In the genomic region with DNA sequence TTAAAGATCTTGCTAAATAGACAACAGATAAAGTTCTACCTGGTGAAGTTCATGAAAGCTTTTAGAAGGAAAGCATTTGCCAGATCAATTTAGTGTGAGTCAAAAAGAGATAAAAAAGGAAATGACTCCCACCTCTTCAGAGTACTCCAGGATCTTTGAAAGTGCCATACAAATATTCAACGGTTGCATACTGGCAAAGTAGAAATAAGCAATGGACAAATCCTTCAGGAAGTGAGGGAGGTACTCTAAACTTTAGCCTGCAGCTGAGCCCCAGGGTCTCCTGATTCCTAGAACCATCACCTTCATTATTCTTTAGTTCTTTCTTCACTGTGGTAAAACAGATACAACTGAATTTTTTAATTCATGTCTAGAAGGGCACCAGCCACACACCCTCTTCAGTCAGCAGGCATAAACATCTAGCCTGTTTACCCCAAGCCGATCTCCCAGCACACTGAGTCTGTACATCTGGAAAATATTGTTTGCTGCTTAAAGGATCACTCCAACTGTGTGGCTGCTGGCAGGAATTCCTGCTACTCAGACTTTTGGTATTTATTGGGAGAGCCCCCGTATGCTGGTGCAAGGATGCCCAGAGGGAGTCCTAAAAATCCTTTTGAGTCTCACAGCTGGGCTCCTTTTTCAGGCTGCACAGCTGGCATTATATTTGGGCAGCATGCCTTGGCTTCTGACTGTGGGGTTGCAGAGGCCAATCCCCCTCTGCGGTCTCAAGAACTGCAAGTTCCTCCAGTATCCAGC, we compare ENCODE assay signal across 11 cellular contexts.
A peak's percentile ranks its signal among the peaks of the same experiment; 100 is the strongest.
DNase-seq lines count a peak whose midpoint lies in the region; ATAC-seq and TF ChIP-seq lines count a peak whose summit lies in the region.
"Had no signal": no experiment of that assay in that cellular context is flagged by ENCODE, and none has a peak within 500 bp of the region (broad histone marks: within the 10 kb centered on the region; RNA-seq: fewer than 3 reads in every experiment).

No MANE protein-coding gene starts in this region.

- no peaks in the 10 kb centered on the region for H4K20me1 ChIP-seq in IMR-90 (ENCODE audit: insufficient read depth, low read length)

- POLR2A ChIA-PET in IMR-90 (lab: Charles Lee; ENCODE audit: unreplicated experiment): no interaction called here

- TF ChIP-seq CTCF in IMR-90 (conservative IDR thresholded peaks at IDR 0.05; ENCODE audit: low read depth, low read length) (no peak), endodermal cell (conservative IDR thresholded peaks at IDR 0.05) (no peak), osteocyte (IDR thresholded peaks at IDR 0.05) (no peak), natural killer cell (IDR thresholded peaks at IDR 0.05) (no peak)

- H3K9me3 ChIP-seq in IMR-90 (ENCODE audit: control insufficient read depth, insufficient read depth, low read length) (no peaks in the 10 kb centered on the region), endodermal cell (ENCODE audit: control insufficient read depth, low read length) (no peaks in the 10 kb centered on the region)

- H3K4me1 Mint-ChIP-seq in endodermal cell (peaks cover 4% of the 10 kb centered on the region), osteocyte (ENCODE audit: unreplicated experiment) (peaks cover 64% of the 10 kb centered on the region), natural killer cell (no peaks in the 10 kb centered on the region)
- H3K4me1 Mint-ChIP-seq: activated naive CD8-positive, alpha-beta T cell treated with anti-CD3 and anti-CD28 coated beads, Interleukin-2, amount 50 U/mL, for 24 hours had no signal

- H3K27ac ChIP-seq in IMR-90 (ENCODE audit: insufficient read depth, low read length) (no peak overlapping the region), endodermal cell (ENCODE audit: low read depth, low read length) (no peak overlapping the region)

- no peaks in the 10 kb centered on the region for H3K36me3 ChIP-seq in IMR-90 (ENCODE audit: control insufficient read depth, insufficient read depth, low read length)
- H3K36me3 ChIP-seq in endodermal cell (ENCODE audit: control insufficient read depth, insufficient read depth, low read length): no peaks in the 10 kb centered on the region

- H3K4me3 ChIP-seq in IMR-90 (ENCODE audit: insufficient read depth, low read depth, low read length) (no peak overlapping the region), endodermal cell (ENCODE audit: low read length) (no peak overlapping the region)

- no TSS peak for BruUV-seq in IMR-90 (replicated peaks; lab: Mats Ljungman, UMichigan)

- peak overlapping the region; percentile 55 for H2AFZ ChIP-seq in IMR-90 (replicated peaks; ENCODE audit: low read length, poor library complexity)

- H3K56ac ChIP-seq in IMR-90 (ENCODE audit: extremely low read depth, insufficient read depth, low read length): no peak overlapping the region

- dilution Hi-C loops in IMR-90 (cut with HindIII; ENCODE audit: low sequenced_read_pairs, unreplicated experiment): no loop called here

- H4K5ac ChIP-seq in IMR-90 (ENCODE audit: low read depth, low read length): no peak overlapping the region

- no peaks in the 10 kb centered on the region for H3K9me3 Mint-ChIP-seq in endodermal cell
- no peaks in the 10 kb centered on the region for H3K9me3 Mint-ChIP-seq in osteocyte (ENCODE audit: unreplicated experiment)
- no peaks in the 10 kb centered on the region for H3K9me3 Mint-ChIP-seq in natural killer cell
- H3K9me3 Mint-ChIP-seq: activated naive CD8-positive, alpha-beta T cell treated with anti-CD3 and anti-CD28 coated beads, Interleukin-2, amount 50 U/mL, for 24 hours had no signal

- no peak overlapping the region for H2BK120ac ChIP-seq in IMR-90 (ENCODE audit: low read depth, low read length)

- no peak overlapping the region for H4K8ac ChIP-seq in IMR-90 (ENCODE audit: low read depth in 2 of 2, low read length in 2 of 2)

- H3K36me3 Mint-ChIP-seq in endodermal cell (ENCODE audit: low read depth): no peaks in the 10 kb centered on the region
- no peaks in the 10 kb centered on the region for H3K36me3 Mint-ChIP-seq in osteocyte (ENCODE audit: unreplicated experiment)
- H3K36me3 Mint-ChIP-seq in natural killer cell: no peaks in the 10 kb centered on the region
- H3K36me3 Mint-ChIP-seq: IgD-negative memory B cell had no signal

- H3K27ac Mint-ChIP-seq in endodermal cell (no peak overlapping the region), osteocyte (ENCODE audit: unreplicated experiment) (peak overlapping the region; percentile 90), natural killer cell (no peak overlapping the region)
- H3K27ac Mint-ChIP-seq: activated naive CD8-positive, alpha-beta T cell treated with anti-CD3 and anti-CD28 coated beads, Interleukin-2, amount 50 U/mL, for 24 hours; IgD-negative memory B cell had no signal

- no peak overlapping the region for H2BK5ac ChIP-seq in IMR-90 (ENCODE audit: low read depth, low read length, poor library complexity, severe bottlenecking)

- intact Hi-C loops in IMR-90 (cut with micrococcal nuclease): no loop called here
- intact Hi-C loops in natural killer cell (cut with micrococcal nuclease): no loop called here

- CTCF ChIA-PET in IMR-90 (lab: Yijun Ruan, JAX): no interaction called here

- H3K9me1 ChIP-seq in IMR-90 (ENCODE audit: insufficient read depth, low read length): no peaks in the 10 kb centered on the region

- TF ChIP-seq RAD21 in IMR-90 (IDR thresholded peaks at IDR 0.05; ENCODE audit: low read length): no peak

- WGBS in IMR-90 (ENCODE audit: extremely low coverage in 2 of 2, insufficient read length in 1 of 2), 2 experiments: 0% methylated on average over 1 of the region's 4 CpGs; no CpG with 5 or more reads in 1 of the 2 experiments
- 26 to 69% methylated on average over 3 to 4 of the region's 4 CpGs for WGBS in endodermal cell (ENCODE audit: insufficient coverage in 1 of 2, insufficient read length in 1 of 2), 2 experiments

- no peak overlapping the region for H3K4ac ChIP-seq in IMR-90 (ENCODE audit: low read depth, low read length)

- DNase-seq in EH (ENCODE audit: low read depth): peak; percentile 64
- peak; percentile 7 for DNase-seq in IMR-90
- peak; percentile 47 for DNase-seq in endodermal cell
- peak; percentile 84 for DNase-seq in osteocyte (ENCODE audit: extremely low spot score, unreplicated experiment)
- DNase-seq in NCI-H524 (lab: John Stamatoyannopoulos, UW): no peak
- no peak for DNase-seq in natural killer cell
- no peak for DNase-seq in SHP77 (lab: John Stamatoyannopoulos, UW)
- DNase-seq: activated naive CD8-positive, alpha-beta T cell treated with anti-CD3 and anti-CD28 coated beads, Interleukin-2, amount 50 U/mL, for 24 hours; NCI-H510A had no signal

- H3K4me2 ChIP-seq in IMR-90 (ENCODE audit: low read depth, low read length): no peak overlapping the region

- no peak overlapping the region for H2BK15ac ChIP-seq in IMR-90 (ENCODE audit: low read depth, low read length)

- H3K23ac ChIP-seq in IMR-90 (ENCODE audit: low read depth, low read length): no peak overlapping the region

- no peaks in the 10 kb centered on the region for H3K27me3 Mint-ChIP-seq in endodermal cell (ENCODE audit: insufficient read depth)
- no peaks in the 10 kb centered on the region for H3K27me3 Mint-ChIP-seq in osteocyte (ENCODE audit: unreplicated experiment)
- H3K27me3 Mint-ChIP-seq in natural killer cell (ENCODE audit: low read depth in 2 of 2): peaks cover 7 to 17% of the 10 kb centered on the region in 2 donors
- H3K27me3 Mint-ChIP-seq: activated naive CD8-positive, alpha-beta T cell treated with anti-CD3 and anti-CD28 coated beads, Interleukin-2, amount 50 U/mL, for 24 hours had no signal

- in situ Hi-C loops in IMR-90 (cut with MboI; ENCODE audit: low sequenced_read_pairs): no loop called here

- no peak overlapping the region for H3K4me3 Mint-ChIP-seq in endodermal cell
- peak overlapping the region; percentile 23 for H3K4me3 Mint-ChIP-seq in osteocyte (ENCODE audit: unreplicated experiment)
- no peak overlapping the region for H3K4me3 Mint-ChIP-seq in natural killer cell
- H3K4me3 Mint-ChIP-seq: activated naive CD8-positive, alpha-beta T cell treated with anti-CD3 and anti-CD28 coated beads, Interleukin-2, amount 50 U/mL, for 24 hours; IgD-negative memory B cell had no signal

- no peak overlapping the region for H2BK20ac ChIP-seq in IMR-90 (ENCODE audit: low read depth, low read length)

- no peak overlapping the region for H4K91ac ChIP-seq in IMR-90 (ENCODE audit: insufficient read depth, low read depth, low read length)

- no peak overlapping the region for H3K18ac ChIP-seq in IMR-90 (ENCODE audit: low read depth, low read length)

- no peak overlapping the region for H3K14ac ChIP-seq in IMR-90 (replicated peaks; ENCODE audit: low read depth, low read length)

- H3K79me1 ChIP-seq in IMR-90 (ENCODE audit: low read depth in 1 of 2, low read length in 2 of 2): no peaks in the 10 kb centered on the region

- H3K4me1 ChIP-seq in IMR-90 (ENCODE audit: control insufficient read depth, insufficient read depth, low read length) (peaks cover 2% of the 10 kb centered on the region; the same call in 1 of the 2 replicates), endodermal cell (ENCODE audit: control insufficient read depth, insufficient read depth, low read length) (peaks cover 5% of the 10 kb centered on the region)

- TF ChIP-seq POLR2A in IMR-90 (IDR thresholded peaks at IDR 0.05; ENCODE audit: low read depth, low read length): no peak

- no peaks in the 10 kb centered on the region; the same call in 1 of the 2 replicates for H3K27me3 ChIP-seq in IMR-90 (ENCODE audit: control insufficient read depth, insufficient read depth, low read length)
- H3K27me3 ChIP-seq in endodermal cell (ENCODE audit: control insufficient read depth, insufficient read depth, low read length, poor library complexity, severe bottlenecking): no peaks in the 10 kb centered on the region

- no peak overlapping the region for H2AK9ac ChIP-seq in IMR-90 (replicated peaks; ENCODE audit: low read depth, low read length, poor library complexity)

- ATAC-seq in IMR-90 (ENCODE audit: low read depth): peak; percentile 69
- no peak for ATAC-seq in GM21723 (IDR thresholded peaks at IDR 0.05; ENCODE audit: unreplicated experiment)
- no peak for ATAC-seq in natural killer cell
- ATAC-seq: activated naive CD8-positive, alpha-beta T cell treated with anti-CD3 and anti-CD28 coated beads, Interleukin-2, amount 50 U/mL, for 24 hours had no signal

- H3K9ac ChIP-seq in IMR-90 (ENCODE audit: low read depth, low read length) (no peak overlapping the region), endodermal cell (ENCODE audit: extremely low read depth, low read length, poor library complexity, severe bottlenecking) (no peak overlapping the region)

- H2AK5ac ChIP-seq in IMR-90 (ENCODE audit: low read depth, low read length): no peak overlapping the region

TF ChIP-seq in IMR-90, 13 proteins besides CTCF, POLR2A, EP300 and RAD21:
- TF ChIP-seq SMC3 (IDR thresholded peaks at IDR 0.05; ENCODE audit: low read depth, low read length): no peak
- TF ChIP-seq RCOR1 (IDR thresholded peaks at IDR 0.05; ENCODE audit: insufficient replicate concordance, low read length): no peak
- TF ChIP-seq CHD1 (IDR thresholded peaks at IDR 0.05; ENCODE audit: low read depth, low read length): no peak
- no peak for TF ChIP-seq BHLHE40 (IDR thresholded peaks at IDR 0.05; ENCODE audit: low read depth, low read length)

Comparison
In these comparisons a context has a peak if more than half of its experiments do, and no peak if none do; other contexts are left out.
1. DNase-seq: peak in EH (single experiment), IMR-90 (single experiment), endodermal cell (single experiment) and osteocyte (single experiment); none in NCI-H524 (0 of 2), natural killer cell (single experiment) and SHP77 (0 of 2).